Comparison of ENCODE assay signal across 26 cellular contexts in the genomic region with DNA sequence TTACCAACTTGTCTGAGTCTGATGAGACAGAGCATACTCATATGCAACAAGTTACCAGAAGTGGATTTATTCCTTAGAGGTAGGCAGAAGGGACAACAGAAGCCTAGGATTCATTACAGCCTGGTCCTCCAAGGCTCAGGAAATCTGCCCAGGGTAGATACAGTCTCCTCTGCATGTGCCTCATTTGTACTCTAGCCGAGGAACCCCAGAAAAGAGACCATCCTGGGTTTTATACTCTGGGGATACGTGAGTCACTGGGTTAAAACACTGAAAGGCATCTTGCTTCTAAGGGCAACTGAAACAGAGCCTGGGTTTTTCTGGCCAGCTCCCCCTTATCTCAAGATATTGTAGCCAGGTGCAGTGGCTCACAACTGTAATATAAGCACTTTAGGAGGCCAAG.
"Had no signal": no experiment of that assay in that cellular context is flagged by ENCODE, and none has a peak within 500 bp of the region (broad histone marks: within the 10 kb centered on the region; RNA-seq: fewer than 3 reads in every experiment).

No MANE protein-coding gene starts in this region.

- H3K4me3 Mint-ChIP-seq: activated CD4-positive, alpha-beta memory T cell treated with anti-CD3 and anti-CD28 coated beads, Interleukin-2, amount 10 ng/mL, durations not matched to agents 7 days and 5 days; activated CD4-positive, alpha-beta T cell treated with anti-CD3 and anti-CD28 coated beads, Interleukin-2, amount 10 ng/mL, durations not matched to agents 7 days and 5 days; activated naive CD4-positive, alpha-beta T cell treated with anti-CD3 and anti-CD28 coated beads, Interleukin-2, amount 10 ng/mL, durations not matched to agents 7 days and 5 days; activated naive CD8-positive, alpha-beta T cell treated with anti-CD3 and anti-CD28 coated beads, Interleukin-2, amount 10 ng/mL, durations not matched to agents 7 days and 5 days; activated T-helper 1 cell treated with anti-CD3 and anti-CD28 coated beads, Interleukin-12 subunit alpha, Interleukin-12 subunit beta, Interleukin-2, Interleukin-4 antibody, amounts not matched to agents 30 ng/mL and 10 ng/mL and 1 ng/mL, durations not matched to agents 14 hours and 24 hours and 36 hours; brain; endodermal cell had no signal

- H3K9me3 ChIP-seq: ascending aorta, breast epithelium, colonic mucosa had no signal

- H3K4me1 Mint-ChIP-seq: activated naive CD8-positive, alpha-beta T cell treated with anti-CD3 and anti-CD28 coated beads, Interleukin-2, amount 10 ng/mL, durations not matched to agents 7 days and 5 days; endodermal cell had no signal

- H3K9me3 Mint-ChIP-seq: endodermal cell had no signal

- H3K27me3 Mint-ChIP-seq: activated CD4-positive, alpha-beta memory T cell treated with anti-CD3 and anti-CD28 coated beads, Interleukin-2, amount 10 ng/mL, durations not matched to agents 7 days and 5 days; activated CD4-positive, alpha-beta T cell treated with anti-CD3 and anti-CD28 coated beads, Interleukin-2, amount 10 ng/mL, durations not matched to agents 7 days and 5 days; activated naive CD4-positive, alpha-beta T cell treated with anti-CD3 and anti-CD28 coated beads, Interleukin-2, amount 10 ng/mL, durations not matched to agents 7 days and 5 days; brain had no signal

- H3K36me3 ChIP-seq: ascending aorta, breast epithelium, cardiac muscle cell, colonic mucosa had no signal

- H3K36me3 Mint-ChIP-seq: activated naive CD4-positive, alpha-beta T cell treated with anti-CD3 and anti-CD28 coated beads, Interleukin-2, amount 10 ng/mL, durations not matched to agents 7 days and 5 days; activated naive CD4-positive, alpha-beta T cell treated with anti-CD3 and anti-CD28 coated beads, Interleukin-2, amount 50 U/mL, for 72 hours; activated naive CD8-positive, alpha-beta T cell treated with anti-CD3 and anti-CD28 coated beads, Interleukin-2, amount 10 ng/mL, durations not matched to agents 7 days and 5 days; brain had no signal

- H3K4me1 ChIP-seq: ascending aorta, breast epithelium, colonic mucosa had no signal

- H3K27ac Mint-ChIP-seq: activated CD4-positive, alpha-beta memory T cell treated with anti-CD3 and anti-CD28 coated beads, Interleukin-2, amount 10 ng/mL, durations not matched to agents 7 days and 5 days; activated CD4-positive, alpha-beta T cell treated with anti-CD3 and anti-CD28 coated beads, Interleukin-2, amount 10 ng/mL, durations not matched to agents 7 days and 5 days; activated naive CD4-positive, alpha-beta T cell treated with anti-CD3 and anti-CD28 coated beads, Interleukin-2, amount 10 ng/mL, durations not matched to agents 7 days and 5 days; activated naive CD8-positive, alpha-beta T cell treated with anti-CD3 and anti-CD28 coated beads, Interleukin-2, amount 10 ng/mL, durations not matched to agents 7 days and 5 days; activated T-helper 1 cell treated with anti-CD3 and anti-CD28 coated beads, Interleukin-12 subunit alpha, Interleukin-12 subunit beta, Interleukin-2, Interleukin-4 antibody, amounts not matched to agents 30 ng/mL and 10 ng/mL and 1 ng/mL, durations not matched to agents 14 hours and 24 hours and 36 hours; endodermal cell had no signal

- H3K4me3 ChIP-seq: ascending aorta, breast epithelium, cardiac muscle cell, colonic mucosa, dorsolateral prefrontal cortex had no signal

- H3K27me3 ChIP-seq: ascending aorta, breast epithelium, colonic mucosa, dorsolateral prefrontal cortex had no signal

- DNase-seq: activated CD4-positive, alpha-beta memory T cell treated with anti-CD3 and anti-CD28 coated beads, Interleukin-2, amount 10 ng/mL, durations not matched to agents 7 days and 5 days; activated CD4-positive, alpha-beta T cell treated with anti-CD3 and anti-CD28 coated beads for 1 hour; activated CD4-positive, alpha-beta T cell treated with anti-CD3 and anti-CD28 coated beads for 4 hours; activated CD4-positive, alpha-beta T cell treated with anti-CD3 and anti-CD28 coated beads, Interleukin-2, amount 10 ng/mL, durations not matched to agents 7 days and 5 days; activated CD4-positive, alpha-beta T cell treated with anti-CD3 and anti-CD28 coated beads, Interleukin-2, amount 50 U/mL, for 4 hours; activated gamma-delta T cell; activated naive CD4-positive, alpha-beta T cell; activated naive CD4-positive, alpha-beta T cell treated with anti-CD3 and anti-CD28 coated beads, Interleukin-2, amount 10 ng/mL, durations not matched to agents 7 days and 5 days; activated naive CD8-positive, alpha-beta T cell treated with anti-CD3 and anti-CD28 coated beads, Interleukin-2, amount 10 ng/mL, durations not matched to agents 7 days and 5 days; activated T-cell treated with anti-CD3 and anti-CD28 coated beads, Interleukin-2, amount 50 U/mL, for 1 hour; activated T-cell treated with anti-CD3 and anti-CD28 coated beads, Interleukin-2, amount 50 U/mL, for 48 hours; central memory CD4-positive, alpha-beta T cell; cerebellar nuclear complex; colonic mucosa; dorsolateral prefrontal cortex; effector memory CD4-positive, alpha-beta T cell; endodermal cell; erythroblast; foreskin fibroblast; T-helper 2 cell had no signal

- H3K27ac ChIP-seq: ascending aorta, breast epithelium, cardiac muscle cell, colonic mucosa, dorsolateral prefrontal cortex had no signal
